ENCODE assay signal across 21 cellular contexts in the genomic region with DNA sequence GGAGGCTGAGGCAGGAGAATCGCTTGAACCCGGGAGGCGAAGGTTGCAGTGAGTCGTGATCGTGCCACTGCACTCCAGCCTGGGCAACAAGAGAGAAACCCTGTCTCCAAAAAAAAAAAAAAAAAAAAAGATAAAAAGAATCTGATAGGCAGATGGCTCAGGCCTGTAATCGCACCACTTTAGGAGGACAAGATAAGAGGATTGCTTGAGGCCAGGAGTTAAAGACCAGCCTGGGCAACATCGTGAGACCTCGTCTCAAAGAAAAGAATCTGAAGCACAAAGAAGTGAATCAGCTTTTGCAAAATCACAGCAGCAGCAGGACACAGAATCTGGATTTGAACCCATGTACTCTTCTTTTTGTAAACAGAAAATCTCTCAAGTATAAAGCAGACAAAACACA.
"Had no signal": no experiment of that assay in that cellular context is flagged by ENCODE, and none has a peak within 500 bp of the region (broad histone marks: within the 10 kb centered on the region; RNA-seq: fewer than 3 reads in every experiment).

No MANE protein-coding gene starts in this region.

- DNase-seq: activated CD4-positive, alpha-beta memory T cell treated with anti-CD3 and anti-CD28 coated beads for 36 hours; activated CD4-positive, alpha-beta T cell treated with anti-CD3 and anti-CD28 coated beads, Interleukin-2, amount 10 ng/mL, durations not matched to agents 24 days and 14 days; activated effector memory CD4-positive, alpha-beta T cell treated with anti-CD3 and anti-CD28 coated beads, Interleukin-2, amount 50 U/mL, for 16 hours; activated naive CD4-positive, alpha-beta T cell treated with anti-CD3 and anti-CD28 coated beads, Interleukin-2, amount 10 ng/mL, durations not matched to agents 7 days and 5 days; body of pancreas; cerebellar nuclear complex; colonic mucosa; effector CD8-positive, alpha-beta T cell; left lung; lower lobe of right lung; naive B cell; nephron progenitor cell; ovary; right lobe of liver; stimulated activated CD4-positive, alpha-beta T cell treated with anti-CD3 and anti-CD28 coated beads, Interleukin-2, amount 100 ng/mL, for 48 hours had no signal

- ATAC-seq: body of pancreas, left lung, lower lobe of right lung, right lobe of liver had no signal

- H3K9me3 Mint-ChIP-seq: activated CD4-positive, alpha-beta memory T cell treated with anti-CD3 and anti-CD28 coated beads for 36 hours; activated CD4-positive, alpha-beta T cell treated with anti-CD3 and anti-CD28 coated beads, Interleukin-2, amount 10 ng/mL, durations not matched to agents 24 days and 14 days; activated naive CD4-positive, alpha-beta T cell treated with anti-CD3 and anti-CD28 coated beads, Interleukin-2, amount 10 ng/mL, durations not matched to agents 7 days and 5 days; naive B cell; nephron progenitor cell; stimulated activated naive CD8-positive, alpha-beta T cell treated with anti-CD3 and anti-CD28 coated beads, Interleukin-15, Interleukin-2, amounts not matched to agents 100 ng/mL and 50 ng/mL, for 24 hours; T-helper 2 cell treated with Interferon-gamma antibody and Interleukin-4, amounts not matched to agents 5 μg/mL and 100 μg/mL, for 36 hours; type B pancreatic cell had no signal

- H3K4me3 Mint-ChIP-seq: activated CD4-positive, alpha-beta memory T cell treated with anti-CD3 and anti-CD28 coated beads for 36 hours; activated CD4-positive, alpha-beta T cell treated with anti-CD3 and anti-CD28 coated beads, Interleukin-2, amount 10 ng/mL, durations not matched to agents 24 days and 14 days; activated naive CD4-positive, alpha-beta T cell treated with anti-CD3 and anti-CD28 coated beads, Interleukin-2, amount 10 ng/mL, durations not matched to agents 7 days and 5 days; nephron progenitor cell; stimulated activated naive CD8-positive, alpha-beta T cell treated with anti-CD3 and anti-CD28 coated beads, Interleukin-15, Interleukin-2, amounts not matched to agents 100 ng/mL and 50 ng/mL, for 24 hours; T-helper 2 cell treated with Interferon-gamma antibody and Interleukin-4, amounts not matched to agents 5 μg/mL and 100 μg/mL, for 36 hours; type B pancreatic cell had no signal

- H3K27me3 Mint-ChIP-seq: activated CD4-positive, alpha-beta memory T cell treated with anti-CD3 and anti-CD28 coated beads for 36 hours; activated CD4-positive, alpha-beta T cell treated with anti-CD3 and anti-CD28 coated beads, Interleukin-2, amount 10 ng/mL, durations not matched to agents 24 days and 14 days; activated naive CD4-positive, alpha-beta T cell treated with anti-CD3 and anti-CD28 coated beads, Interleukin-2, amount 10 ng/mL, durations not matched to agents 7 days and 5 days; naive B cell; progenitor cell of endocrine pancreas; stimulated activated naive CD8-positive, alpha-beta T cell treated with anti-CD3 and anti-CD28 coated beads, Interleukin-15, Interleukin-2, amounts not matched to agents 100 ng/mL and 50 ng/mL, for 24 hours; type B pancreatic cell had no signal

- H3K27ac ChIP-seq: body of pancreas, colonic mucosa, left lung, lower lobe of right lung, ovary, right lobe of liver, thoracic aorta, vagina had no signal

- H3K27ac Mint-ChIP-seq: activated CD4-positive, alpha-beta memory T cell treated with anti-CD3 and anti-CD28 coated beads for 36 hours; activated CD4-positive, alpha-beta T cell treated with anti-CD3 and anti-CD28 coated beads, Interleukin-2, amount 10 ng/mL, durations not matched to agents 24 days and 14 days; nephron progenitor cell; stimulated activated naive CD8-positive, alpha-beta T cell treated with anti-CD3 and anti-CD28 coated beads, Interleukin-15, Interleukin-2, amounts not matched to agents 100 ng/mL and 50 ng/mL, for 24 hours; T-helper 2 cell treated with Interferon-gamma antibody and Interleukin-4, amounts not matched to agents 5 μg/mL and 100 μg/mL, for 36 hours; type B pancreatic cell had no signal
